Comparison of ENCODE assay signal across 28 cellular contexts in genomic region chr1:81974222-81974841, GRCh38.
A peak's percentile ranks its signal among the peaks of the same experiment; 100 is the strongest.
DNase-seq lines count a peak whose midpoint lies in the region; ATAC-seq and TF ChIP-seq lines count a peak whose summit lies in the region.
"Had no signal": no experiment of that assay in that cellular context is flagged by ENCODE, and none has a peak within 500 bp of the region (broad histone marks: within the 10 kb centered on the region; RNA-seq: fewer than 3 reads in every experiment).

No MANE protein-coding gene starts in this region.

- ATAC-seq in Right ventricle myocardium superior (ENCODE audit: poor library complexity) = peak; percentile 94
- peak; percentile 98 for ATAC-seq in left ventricle myocardium superior
- no peak for ATAC-seq in esophagus mucosa
- ATAC-seq: lower lobe of right lung; mucosa of descending colon; Panc1; stimulated activated naive CD8-positive, alpha-beta T cell treated with anti-CD3 and anti-CD28 coated beads, Interleukin-15, Interleukin-2, amounts not matched to agents 100 U/mL and 50 U/mL, for 24 hours had no signal

- no peak overlapping the region for H3K4me3 Mint-ChIP-seq in nephron progenitor cell
- H3K4me3 Mint-ChIP-seq: activated B cell treated with CpG ODN at 0.5 μM for 24 hours; CD4-positive, alpha-beta T cell; nephron had no signal

- DNase-seq in Right ventricle myocardium superior = no peak
- DNase-seq in cardiac septum (ENCODE audit: low spot score) = no peak
- no peak for DNase-seq in left ventricle myocardium superior
- no peak for DNase-seq in nephron progenitor cell
- no peak for DNase-seq in T-helper 9 cell
- no peak for DNase-seq in NCI-H524 treated with DMSO at 0.1 percent for 48 hours (lab: John Stamatoyannopoulos, UW)
- no peak for DNase-seq in hypothalamus (lab: John Stamatoyannopoulos, UW)
- DNase-seq: activated B cell treated with CpG ODN at 0.5 μM for 24 hours; activated CD4-positive, alpha-beta T cell treated with anti-CD3 and anti-CD28 coated beads, Interleukin-2, amount 50 U/mL, for 1 hour; activated naive CD4-positive, alpha-beta T cell treated with anti-CD3 and anti-CD28 coated beads, Interleukin-2, amount 50 U/mL, for 16 hours; AML-193; amniotic stem cell; CD4-positive, alpha-beta T cell; DMS 273 treated with DMSO at 0.1 percent for 48 hours; effector CD4-positive, alpha-beta T cell; head of caudate nucleus; lower lobe of right lung; mucosa of descending colon; NCI-H187; NCI-H2171; NCI-H526; stimulated activated naive CD8-positive, alpha-beta T cell treated with anti-CD3 and anti-CD28 coated beads, Interleukin-15, Interleukin-2, amounts not matched to agents 100 U/mL and 50 U/mL, for 24 hours; SW 1271; T1000; testis had no signal

- TF ChIP-seq CTCF in nephron progenitor cell (IDR thresholded peaks at IDR 0.05) = no peak

- peak overlapping the region; percentile 89 for H3K27ac Mint-ChIP-seq in nephron progenitor cell
- H3K27ac Mint-ChIP-seq: activated B cell treated with CpG ODN at 0.5 μM for 24 hours; CD4-positive, alpha-beta T cell had no signal

- no peaks in the 10 kb centered on the region for H3K9me3 Mint-ChIP-seq in nephron progenitor cell
- H3K9me3 Mint-ChIP-seq: activated B cell treated with CpG ODN at 0.5 μM for 24 hours; CD4-positive, alpha-beta T cell; nephron had no signal

- H3K27me3 Mint-ChIP-seq in nephron progenitor cell (ENCODE audit: low read depth, poor library complexity) = no peaks in the 10 kb centered on the region
- H3K27me3 Mint-ChIP-seq: activated B cell treated with CpG ODN at 0.5 μM for 24 hours; CD4-positive, alpha-beta T cell had no signal

- intact Hi-C loops in Right ventricle myocardium superior (cut with DNase I) (no loop called here), cardiac septum (cut with DNase I) (loop anchor here (10.0 kb wide), 1 partner anchor 160 kb away; no protein-coding TSS in a partner anchor), left ventricle myocardium superior (cut with micrococcal nuclease) (loop anchor here (10.0 kb wide), 1 partner anchor 170 kb away; the partner anchor contains the start of gene ADGRL2)

- H3K36me3 Mint-ChIP-seq in nephron progenitor cell (ENCODE audit: low read depth) = peaks cover 35% of the 10 kb centered on the region

- peaks cover 6% of the 10 kb centered on the region for H3K4me1 Mint-ChIP-seq in nephron progenitor cell
- H3K4me1 Mint-ChIP-seq: activated B cell treated with CpG ODN at 0.5 μM for 24 hours had no signal
